In the genomic region with DNA sequence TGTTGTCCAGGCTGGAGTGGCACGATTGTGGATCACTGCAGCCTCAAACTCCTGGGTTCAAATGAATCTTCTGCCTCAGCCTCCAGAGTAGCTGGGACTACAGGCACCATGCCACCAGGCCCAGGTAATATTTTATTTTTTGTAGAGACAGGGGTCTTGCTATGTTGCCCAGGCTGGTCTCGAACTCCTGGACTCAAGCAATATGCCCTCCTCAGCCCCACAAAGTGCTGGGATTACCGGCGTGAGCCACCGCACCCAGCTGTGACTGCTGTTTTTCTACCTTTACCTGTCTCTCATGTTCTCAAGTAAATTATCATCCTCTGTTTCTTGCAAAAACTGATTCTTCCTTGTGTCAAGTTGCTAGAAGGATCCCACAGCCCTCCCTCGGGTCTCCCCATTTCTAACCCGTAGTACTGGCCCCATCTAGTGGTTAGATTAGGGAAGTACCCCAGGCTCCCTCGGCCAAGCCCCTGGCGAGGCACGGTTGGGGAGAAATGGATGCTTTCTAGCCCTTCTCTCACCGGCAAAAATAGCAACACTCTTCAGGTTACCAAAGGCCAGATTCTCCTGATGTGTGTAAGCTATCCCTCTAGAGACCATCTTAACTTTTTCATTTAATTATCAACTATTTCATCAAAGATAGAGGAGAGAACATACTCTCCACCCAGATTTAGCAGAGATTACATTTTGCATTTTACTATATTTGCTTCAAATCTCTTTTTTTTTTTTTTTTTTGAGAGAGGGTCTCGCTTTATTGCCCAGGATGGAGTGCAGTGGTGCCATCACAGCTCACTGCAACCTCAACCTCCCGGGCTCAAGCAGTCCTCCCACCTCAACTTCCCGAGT, we compare ENCODE assay signal across 8 cellular contexts.
DNase-seq lines count a peak whose midpoint lies in the region; ATAC-seq and TF ChIP-seq lines count a peak whose summit lies in the region.

No MANE protein-coding gene starts in this region.

- no peak overlapping the region for H3K4me3 ChIP-seq in skeletal muscle cell (ENCODE audit: low read depth, low read length)

- TF ChIP-seq CTCF in GM12873 (IDR thresholded peaks at IDR 0.05; ENCODE audit: insufficient read depth, low read depth, low read length, missing control alignments) = peak; percentile 88

- DNase-seq in NCI-H1105 treated with DMSO at 0.1 percent for 48 hours (lab: John Stamatoyannopoulos, UW) (peak; percentile 55), T-helper 22 cell (ENCODE audit: low read depth) (peak; percentile 23), anterior cingulate cortex (lab: John Stamatoyannopoulos, UW) (peak in 52 of 58 donors; percentile 2 to 78 (median 37)), hepatic stellate cell (ENCODE audit: low spot score) (peak; percentile 86), skeletal muscle cell (ENCODE audit: low read depth) (peak; percentile 25)

- ATAC-seq in GM18502 (IDR thresholded peaks at IDR 0.05; ENCODE audit: poor library complexity, unreplicated experiment) = no peak
- no peak for ATAC-seq in GM18909 (IDR thresholded peaks at IDR 0.05; ENCODE audit: poor library complexity, unreplicated experiment)

Comparison
In these comparisons a context has a peak if more than half of its experiments do, and no peak if none do; other contexts are left out.
1. DNase-seq: peak in every context shown above with its lines; median percentile 86 in hepatic stellate cell; 55 in NCI-H1105 treated with DMSO at 0.1 percent for 48 hours; 37 in anterior cingulate cortex; 25 in skeletal muscle cell; 23 in T-helper 22 cell.